In the genomic region with DNA sequence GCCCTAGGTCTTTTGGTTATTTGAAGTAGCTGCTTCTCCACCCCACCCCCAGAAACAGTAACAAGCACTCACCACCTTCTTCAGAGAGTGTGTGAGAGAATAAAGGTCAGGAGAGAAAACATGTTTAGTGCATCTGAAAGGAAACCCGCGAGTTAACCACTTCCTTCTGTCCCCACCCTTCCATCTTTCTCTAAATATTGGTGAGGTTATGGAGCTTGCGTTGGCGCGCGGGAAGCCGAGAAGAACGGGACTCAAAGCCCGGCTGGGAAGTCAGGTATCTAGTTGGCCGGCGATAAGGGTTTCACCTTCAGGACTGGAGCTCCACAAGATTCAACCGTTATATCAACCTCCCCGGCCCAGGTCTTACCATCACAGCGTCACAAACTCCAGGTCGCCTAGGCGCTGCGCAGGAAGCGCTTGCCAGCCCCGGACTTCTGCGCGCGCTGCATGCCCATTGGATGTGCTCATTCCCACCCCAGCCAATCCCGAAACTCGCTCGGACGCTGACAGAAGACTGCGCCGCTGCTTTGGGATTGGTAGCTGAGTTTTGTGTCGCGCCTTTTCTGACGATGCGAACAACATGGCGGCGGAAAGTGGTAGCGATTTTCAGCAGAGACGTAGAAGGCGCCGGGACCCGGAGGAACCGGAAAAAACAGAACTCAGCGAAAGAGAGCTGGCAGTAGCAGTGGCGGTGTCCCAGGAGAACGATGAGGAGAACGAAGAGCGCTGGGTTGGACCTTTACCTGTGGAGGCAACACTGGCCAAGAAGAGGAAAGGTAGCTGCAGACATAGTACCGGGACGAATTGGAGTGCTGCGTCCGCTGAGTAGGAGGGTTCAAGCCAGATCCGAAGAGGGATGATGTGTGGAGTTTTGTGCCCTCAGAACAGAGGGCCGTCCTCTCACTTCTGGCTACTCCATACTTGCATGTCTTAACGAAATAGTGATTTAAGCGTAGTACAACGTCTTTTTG, we compare ENCODE assay signal across 8 cellular contexts. TPM values are rescaled to one million over a fixed set of nuclear protein-coding genes. Genes with fewer than 3 reads are reported as not detected.
DNase-seq lines count a peak whose midpoint lies in the region; ATAC-seq lines count a peak whose summit lies in the region.

A gene with protein sequence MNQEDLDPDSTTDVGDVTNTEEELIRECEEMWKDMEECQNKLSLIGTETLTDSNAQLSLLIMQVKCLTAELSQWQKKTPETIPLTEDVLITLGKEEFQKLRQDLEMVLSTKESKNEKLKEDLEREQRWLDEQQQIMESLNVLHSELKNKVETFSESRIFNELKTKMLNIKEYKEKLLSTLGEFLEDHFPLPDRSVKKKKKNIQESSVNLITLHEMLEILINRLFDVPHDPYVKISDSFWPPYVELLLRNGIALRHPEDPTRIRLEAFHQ (minus strand): TSS at position 438 of the 971 bp plus-strand sequence. CDS start 8,261 bp downstream, outside the sequence.
A gene (plus strand): TSS at position 566 of the 971 bp plus-strand sequence. CDS start 15 bp downstream, at position 581.

- H3K4me1 Mint-ChIP-seq in activated CD4-positive, alpha-beta T cell treated with anti-CD3 and anti-CD28 coated beads for 36 hours = peaks cover 47% of the 10 kb centered on the region

- peak; percentile 99 for ATAC-seq in HG03442 (IDR thresholded peaks at IDR 0.05; ENCODE audit: unreplicated experiment)
- peak; percentile 99 for ATAC-seq in activated CD4-positive, alpha-beta T cell treated with anti-CD3 and anti-CD28 coated beads for 36 hours

- POLR2A ChIA-PET in activated CD4-positive, alpha-beta T cell treated with anti-CD3 and anti-CD28 coated beads for 36 hours (lab: Charles Lee) = interaction anchor here (0.6 to 1.1 kb wide), 3 partner anchors 116 to 775 kb away, joined by 3 to 4 read pairs (median 3); no protein-coding TSS in a partner anchor

- DNase-seq in Ammon's horn (ENCODE audit: low spot score) (peak; percentile 97), GM19238 (ENCODE audit: insufficient read length, low spot score) (peak; percentile 69), NCI-H524 (lab: John Stamatoyannopoulos, UW) (peak; percentile 90 to 94), kidney glomerular epithelial cell (lab: John Stamatoyannopoulos, UW) (peak; percentile 97)
- DNase-seq in activated CD4-positive, alpha-beta T cell treated with anti-CD3 and anti-CD28 coated beads for 36 hours = peak; percentile 98
- peak; percentile 74 for DNase-seq in stimulated activated CD4-positive, alpha-beta T cell treated with anti-CD3 and anti-CD28 coated beads, Interleukin-1b, Interleukin-23, amount 100 ng/mL, for 1 hour (ENCODE audit: low read depth in 2 of 2)

- peak within 1 kb of the TSS; percentile 57 for H3K27ac ChIP-seq in cingulate gyrus (ENCODE audit: low read depth, low read length)

- H3K27me3 Mint-ChIP-seq in activated CD4-positive, alpha-beta T cell treated with anti-CD3 and anti-CD28 coated beads for 36 hours = no peaks in the 10 kb centered on the region

- peak within 1 kb of the TSS; percentile 98 for H3K27ac Mint-ChIP-seq in activated CD4-positive, alpha-beta T cell treated with anti-CD3 and anti-CD28 coated beads for 36 hours

- intact Hi-C loops in activated CD4-positive, alpha-beta T cell treated with anti-CD3 and anti-CD28 coated beads for 36 hours (cut with DNase I, micrococcal nuclease) = loop anchor here (1.0 to 10.0 kb wide), 10 partner anchors 61 to 796 kb away; a partner anchor contains a TSS

- peaks cover 32% of the 10 kb centered on the region for H3K36me3 Mint-ChIP-seq in activated CD4-positive, alpha-beta T cell treated with anti-CD3 and anti-CD28 coated beads for 36 hours (ENCODE audit: low read depth)

- no peaks in the 10 kb centered on the region for H3K9me3 Mint-ChIP-seq in activated CD4-positive, alpha-beta T cell treated with anti-CD3 and anti-CD28 coated beads for 36 hours (ENCODE audit: low read depth)

- CTCF ChIA-PET in activated CD4-positive, alpha-beta T cell treated with anti-CD3 and anti-CD28 coated beads for 36 hours (lab: Charles Lee) = interaction anchor here (0.8 to 1.4 kb wide), 7 partner anchors 8 to 91 kb away, joined by 3 to 5 read pairs (median 3); a partner anchor contains a TSS

- H3K4me3 Mint-ChIP-seq in activated CD4-positive, alpha-beta T cell treated with anti-CD3 and anti-CD28 coated beads for 36 hours = peak within 1 kb of the TSS; percentile 91

RNA-seq across cellular contexts. Expression of the first gene that starts in this region (rescaled TPM):
- total RNA-seq in activated CD4-positive, alpha-beta T cell treated with anti-CD3 and anti-CD28 coated beads for 36 hours = 10 to 100 TPM; 70.5 to 77.5 TPM

RNA-seq across cellular contexts. Expression of the second gene that starts in this region (rescaled TPM):
- 10 to 100 TPM; 43.0 to 44.0 TPM for total RNA-seq in activated CD4-positive, alpha-beta T cell treated with anti-CD3 and anti-CD28 coated beads for 36 hours

Comparison
In these comparisons a context has a peak if more than half of its experiments do, and no peak if none do; other contexts are left out.
1. Peak in every context shown above with its lines: DNase-seq, ATAC-seq and H3K27ac ChIP-seq.